22 cellular contexts compared by ENCODE assay signal in the genomic region with DNA sequence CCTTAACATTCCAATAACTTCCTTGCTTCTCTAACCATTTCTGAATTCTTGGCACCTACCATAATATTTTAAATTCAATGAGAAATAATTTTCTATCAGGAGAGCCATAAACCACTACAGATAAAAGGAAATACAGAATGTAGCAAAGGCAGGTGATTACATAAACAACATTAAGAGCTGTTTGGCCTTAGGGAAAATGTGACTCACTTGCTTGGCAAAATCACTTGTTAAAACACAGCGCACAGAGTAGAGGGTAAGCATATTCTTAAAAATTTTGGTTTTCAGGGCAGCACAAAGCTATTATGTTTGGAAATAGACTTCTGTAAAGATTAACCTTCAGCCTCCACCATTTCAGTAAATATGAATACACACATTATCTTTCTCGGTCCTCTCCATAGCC. TPM values are rescaled to one million over a fixed set of nuclear protein-coding genes. Genes with fewer than 3 reads are reported as not detected.
"Had no signal": no experiment of that assay in that cellular context is flagged by ENCODE, and none has a peak within 500 bp of the region (broad histone marks: within the 10 kb centered on the region; RNA-seq: fewer than 3 reads in every experiment).

No MANE protein-coding gene starts in this region.

- H3K4me3 Mint-ChIP-seq: activated CD4-positive, alpha-beta T cell treated with anti-CD3 and anti-CD28 coated beads, Interleukin-2, amount 10 ng/mL, durations not matched to agents 24 days and 14 days; activated CD8-positive, alpha-beta T cell treated with anti-CD3 and anti-CD28 coated beads for 36 hours; activated naive CD8-positive, alpha-beta T cell treated with anti-CD3 and anti-CD28 coated beads for 36 hours; activated T-helper 17 cell treated with anti-CD3 and anti-CD28 coated beads, Interleukin-2, amount 50 U/mL, for 72 hours; naive thymus-derived CD4-positive, alpha-beta T cell had no signal

- H3K36me3 Mint-ChIP-seq: activated naive CD8-positive, alpha-beta T cell treated with anti-CD3 and anti-CD28 coated beads for 36 hours; naive thymus-derived CD4-positive, alpha-beta T cell had no signal

- H3K36me3 ChIP-seq: brain microvascular endothelial cell, prostate gland, tibial nerve had no signal

- H3K27ac Mint-ChIP-seq: activated CD4-positive, alpha-beta T cell treated with anti-CD3 and anti-CD28 coated beads, Interleukin-2, amount 10 ng/mL, durations not matched to agents 24 days and 14 days; activated CD8-positive, alpha-beta T cell treated with anti-CD3 and anti-CD28 coated beads for 36 hours; activated naive CD8-positive, alpha-beta T cell treated with anti-CD3 and anti-CD28 coated beads for 36 hours; activated T-helper 17 cell treated with anti-CD3 and anti-CD28 coated beads, Interleukin-2, amount 50 U/mL, for 72 hours; naive thymus-derived CD4-positive, alpha-beta T cell had no signal

- H3K9me3 Mint-ChIP-seq: activated CD4-positive, alpha-beta T cell treated with anti-CD3 and anti-CD28 coated beads, Interleukin-2, amount 10 ng/mL, durations not matched to agents 24 days and 14 days; activated CD8-positive, alpha-beta T cell treated with anti-CD3 and anti-CD28 coated beads for 36 hours; activated naive CD8-positive, alpha-beta T cell treated with anti-CD3 and anti-CD28 coated beads for 36 hours; activated T-helper 17 cell treated with anti-CD3 and anti-CD28 coated beads, Interleukin-2, amount 50 U/mL, for 72 hours had no signal

- H3K4me3 ChIP-seq: coronary artery, hepatocyte, prostate gland, skin epidermis, tibial nerve had no signal

- ATAC-seq: activated CD8-positive, alpha-beta T cell treated with anti-CD3 and anti-CD28 coated beads for 36 hours; activated T-helper 17 cell treated with anti-CD3 and anti-CD28 coated beads, Interleukin-2, amount 50 U/mL, for 72 hours; naive thymus-derived CD4-positive, alpha-beta T cell; right cardiac atrium; stimulated activated naive CD8-positive, alpha-beta T cell treated with anti-CD3 and anti-CD28 coated beads, Interleukin-15, Interleukin-2, amounts not matched to agents 100 U/mL and 50 U/mL, for 24 hours had no signal

- H3K4me1 ChIP-seq: prostate gland had no signal

- H3K4me1 Mint-ChIP-seq: activated CD4-positive, alpha-beta T cell treated with anti-CD3 and anti-CD28 coated beads, Interleukin-2, amount 10 ng/mL, durations not matched to agents 24 days and 14 days; activated naive CD8-positive, alpha-beta T cell treated with anti-CD3 and anti-CD28 coated beads for 36 hours; activated T-helper 17 cell treated with anti-CD3 and anti-CD28 coated beads, Interleukin-2, amount 50 U/mL, for 72 hours; naive thymus-derived CD4-positive, alpha-beta T cell had no signal

- DNase-seq: activated CD4-positive, alpha-beta T cell treated with anti-CD3 and anti-CD28 coated beads, Interleukin-2, amount 10 ng/mL, durations not matched to agents 24 days and 14 days; activated CD4-positive, CD25-positive, alpha-beta regulatory T cell; activated CD8-positive, alpha-beta T cell treated with anti-CD3 and anti-CD28 coated beads for 36 hours; activated naive CD4-positive, alpha-beta T cell; activated naive CD8-positive, alpha-beta T cell treated with anti-CD3 and anti-CD28 coated beads for 36 hours; activated T-cell treated with anti-CD3 and anti-CD28 coated beads, Interleukin-2, amount 50 U/mL, for 1 hour; brain microvascular endothelial cell; erythroblast; mesendoderm; naive thymus-derived CD4-positive, alpha-beta T cell; right cardiac atrium; stimulated activated naive CD8-positive, alpha-beta T cell treated with anti-CD3 and anti-CD28 coated beads, Interleukin-15, Interleukin-2, amounts not matched to agents 100 U/mL and 50 U/mL, for 24 hours; substantia nigra had no signal

- H3K27me3 ChIP-seq: brain microvascular endothelial cell, hepatocyte, tibial nerve had no signal

- H3K9me3 ChIP-seq: prostate gland had no signal

- H3K27ac ChIP-seq: brain microvascular endothelial cell, coronary artery, hepatocyte, prostate gland, skin epidermis had no signal

- H3K27me3 Mint-ChIP-seq: activated CD8-positive, alpha-beta T cell treated with anti-CD3 and anti-CD28 coated beads for 36 hours had no signal

RNA-seq across cellular contexts. Expression of gene IZUMO1R, which starts 26.4 kb away (rescaled TPM):
- total RNA-seq: activated CD4-positive, alpha-beta T cell treated with anti-CD3 and anti-CD28 coated beads, Interleukin-2, amount 10 ng/mL, durations not matched to agents 24 days and 14 days; activated CD8-positive, alpha-beta T cell treated with anti-CD3 and anti-CD28 coated beads for 36 hours; activated naive CD8-positive, alpha-beta T cell treated with anti-CD3 and anti-CD28 coated beads for 36 hours; activated T-helper 17 cell treated with anti-CD3 and anti-CD28 coated beads, Interleukin-2, amount 50 U/mL, for 72 hours; hepatocyte; liver; mucosa of gallbladder; naive thymus-derived CD4-positive, alpha-beta T cell; osteocyte; prostate gland; right cardiac atrium had no signal
